1 cellular context compared by ENCODE assay signal in genomic region chr10:73405556-73405955, GRCh38.
TF ChIP-seq lines count a peak whose summit lies in the region.

No MANE protein-coding gene starts in this region.

TF ChIP-seq in K562, 482 proteins besides CTCF, POLR2A, EP300 and RAD21:
- TF ChIP-seq TAL1 (IDR thresholded peaks at IDR 0.05) (0 out of 2 replicates have a peak, but pooled peaks have one; percentile 8), ZKSCAN1 (IDR thresholded peaks at IDR 0.05; ENCODE audit: low read depth, low read length) (no peak)
